8 cellular contexts compared by ENCODE assay signal in the genomic region with DNA sequence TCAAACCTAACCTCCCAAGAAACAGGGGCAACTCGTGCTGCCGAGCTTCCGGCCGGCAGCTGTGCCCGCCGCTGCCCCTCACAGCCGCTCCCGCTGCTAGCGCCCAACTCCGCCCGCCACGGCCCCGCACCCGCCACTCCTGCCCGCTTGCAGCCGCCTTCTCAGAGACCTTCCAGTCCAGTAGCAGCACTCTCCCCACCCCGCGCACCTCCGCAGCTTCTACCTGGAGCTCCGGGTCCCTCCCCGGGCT. TPM values are rescaled to one million over a fixed set of nuclear protein-coding genes. Genes with fewer than 3 reads are reported as not detected.
A peak's percentile ranks its signal among the peaks of the same experiment; 100 is the strongest.
DNase-seq lines count a peak whose midpoint lies in the region; ATAC-seq and TF ChIP-seq lines count a peak whose summit lies in the region.

No MANE protein-coding gene starts in this region.

- H3K27me3 Mint-ChIP-seq in T-helper 2 cell treated with Interferon-gamma antibody and Interleukin-4, amounts not matched to agents 5 μg/mL and 100 μg/mL, for 36 hours (ENCODE audit: low read depth): peaks cover 25% of the 10 kb centered on the region
- no peaks in the 10 kb centered on the region for H3K27me3 Mint-ChIP-seq in progenitor cell of endocrine pancreas

- H3K9me3 Mint-ChIP-seq in T-helper 2 cell treated with Interferon-gamma antibody and Interleukin-4, amounts not matched to agents 5 μg/mL and 100 μg/mL, for 36 hours: no peaks in the 10 kb centered on the region
- peaks cover 14% of the 10 kb centered on the region for H3K9me3 Mint-ChIP-seq in progenitor cell of endocrine pancreas (ENCODE audit: low read depth)

- H3K36me3 Mint-ChIP-seq in T-helper 2 cell treated with Interferon-gamma antibody and Interleukin-4, amounts not matched to agents 5 μg/mL and 100 μg/mL, for 36 hours (ENCODE audit: low read depth): no peaks in the 10 kb centered on the region
- peaks cover 21% of the 10 kb centered on the region for H3K36me3 Mint-ChIP-seq in progenitor cell of endocrine pancreas (ENCODE audit: insufficient read depth)

- H3K9me3 ChIP-seq in SJSA1 (replicated peaks): peaks cover 6% of the 10 kb centered on the region; the same call in 1 of the 2 replicates

- H3K4me1 Mint-ChIP-seq in T-helper 2 cell treated with Interferon-gamma antibody and Interleukin-4, amounts not matched to agents 5 μg/mL and 100 μg/mL, for 36 hours (ENCODE audit: low read depth): peaks cover 6% of the 10 kb centered on the region
- H3K4me1 Mint-ChIP-seq in progenitor cell of endocrine pancreas (ENCODE audit: low read depth): peaks cover 18% of the 10 kb centered on the region

- peak overlapping the region; percentile 93 for H3K4me3 Mint-ChIP-seq in T-helper 2 cell treated with Interferon-gamma antibody and Interleukin-4, amounts not matched to agents 5 μg/mL and 100 μg/mL, for 36 hours
- peak overlapping the region; percentile 96 for H3K4me3 Mint-ChIP-seq in progenitor cell of endocrine pancreas (ENCODE audit: low read depth)

- DNase-seq in T-helper 2 cell treated with Interferon-gamma antibody and Interleukin-4, amounts not matched to agents 5 μg/mL and 100 μg/mL, for 36 hours (ENCODE audit: low spot score): no peak
- DNase-seq in T-helper 2 cell (no peak), SJSA1 (ENCODE audit: low read depth in 1 of 2, low spot score in 2 of 2) (no peak), fibroblast of the aortic adventitia (ENCODE audit: low read depth) (no peak), progenitor cell of endocrine pancreas (ENCODE audit: low spot score, unreplicated experiment) (no peak), 8988T (no peak)
- no peak for DNase-seq in stimulated activated CD4-positive, alpha-beta T cell treated with anti-CD3 and anti-CD28 coated beads, Interleukin-1b, Interleukin-23, amount 100 ng/mL, for 48 hours

- peak overlapping the region; percentile 79 for H3K27ac Mint-ChIP-seq in T-helper 2 cell treated with Interferon-gamma antibody and Interleukin-4, amounts not matched to agents 5 μg/mL and 100 μg/mL, for 36 hours
- H3K27ac Mint-ChIP-seq in progenitor cell of endocrine pancreas: peak overlapping the region; percentile 99

- TF ChIP-seq CTCF in fibroblast of the aortic adventitia (IDR thresholded peaks at IDR 0.05; ENCODE audit: insufficient read depth, low read length) (no peak), progenitor cell of endocrine pancreas (IDR thresholded peaks at IDR 0.05; ENCODE audit: unreplicated experiment) (no peak)

- ATAC-seq in HG02884 (IDR thresholded peaks at IDR 0.05; ENCODE audit: unreplicated experiment): peak; percentile 9

- H3K4me3 ChIP-seq in SJSA1 (peak overlapping the region; percentile 55), fibroblast of the aortic adventitia (ENCODE audit: low read depth, low read length) (peak overlapping the region; percentile 87)

- H3K27me3 ChIP-seq in SJSA1 (replicated peaks): peaks cover 3% of the 10 kb centered on the region; the same call in 1 of the 2 replicates

- no peaks in the 10 kb centered on the region for H3K36me3 ChIP-seq in SJSA1

- peaks cover 7% of the 10 kb centered on the region; the same call in 1 of the 2 replicates for H3K4me1 ChIP-seq in SJSA1 (replicated peaks)

- H3K27ac ChIP-seq in SJSA1: no peak overlapping the region

RNA-seq across cellular contexts. Expression of a gene that starts 0.7 kb away (rescaled TPM):
- not detected in 2 replicates for total RNA-seq in SJSA1 (2014; rRNA removed; shearing (Covaris generic))
- total RNA-seq in fibroblast of the aortic adventitia (ENCODE audit: low replicate concordance) (not detected in 2 replicates), progenitor cell of endocrine pancreas (16.0 and 19.6 TPM in 2 replicates)

RNA-seq across cellular contexts. Expression of a gene that starts 14.0 kb away (rescaled TPM):
- total RNA-seq in SJSA1 (2014; rRNA removed; shearing (Covaris generic)): 0.63 and 2.2 TPM in 2 replicates
- total RNA-seq in fibroblast of the aortic adventitia (ENCODE audit: low replicate concordance): 3.8 and 11.8 TPM in 2 replicates
- 12.3 and 13.8 TPM in 2 replicates for total RNA-seq in progenitor cell of endocrine pancreas

RNA-seq across cellular contexts. Expression of a gene that starts 14.0 kb away (rescaled TPM):
- total RNA-seq in SJSA1 (2014; rRNA removed; shearing (Covaris generic)): 2.9 and 18.4 TPM in 2 replicates
- 2.9 and 9.0 TPM in 2 replicates for total RNA-seq in fibroblast of the aortic adventitia (ENCODE audit: low replicate concordance)
- 5.3 and 6.3 TPM in 2 replicates for total RNA-seq in progenitor cell of endocrine pancreas

RNA-seq across cellular contexts. Expression of a gene that starts 40.1 kb away (rescaled TPM):
- total RNA-seq in SJSA1 (2014; rRNA removed; shearing (Covaris generic)): 17.4 and 34.9 TPM in 2 replicates
- 19.1 and 30.1 TPM in 2 replicates for total RNA-seq in fibroblast of the aortic adventitia (ENCODE audit: low replicate concordance)
- total RNA-seq in progenitor cell of endocrine pancreas: 37.8 and 38.4 TPM in 2 replicates

RNA-seq across cellular contexts. Expression of a gene that starts 40.2 kb away (rescaled TPM):
- total RNA-seq in SJSA1 (2014; rRNA removed; shearing (Covaris generic)): 26.1 and 53.4 TPM in 2 replicates
- 13.2 and 33.2 TPM in 2 replicates for total RNA-seq in fibroblast of the aortic adventitia (ENCODE audit: low replicate concordance)
- 32.6 and 37.3 TPM in 2 replicates for total RNA-seq in progenitor cell of endocrine pancreas

Comparison
In these comparisons a context has a peak if more than half of its experiments do, and no peak if none do; other contexts are left out.
1. RNA of a gene that starts 0.7 kb away (total RNA-seq): 16.0 to 19.6 TPM in progenitor cell of endocrine pancreas; not detected in fibroblast of the aortic adventitia and not detected in SJSA1; every median in the first group is over 10 times any median in the second.